Comparison of ENCODE assay signal across 1 cellular context in the genomic region with DNA sequence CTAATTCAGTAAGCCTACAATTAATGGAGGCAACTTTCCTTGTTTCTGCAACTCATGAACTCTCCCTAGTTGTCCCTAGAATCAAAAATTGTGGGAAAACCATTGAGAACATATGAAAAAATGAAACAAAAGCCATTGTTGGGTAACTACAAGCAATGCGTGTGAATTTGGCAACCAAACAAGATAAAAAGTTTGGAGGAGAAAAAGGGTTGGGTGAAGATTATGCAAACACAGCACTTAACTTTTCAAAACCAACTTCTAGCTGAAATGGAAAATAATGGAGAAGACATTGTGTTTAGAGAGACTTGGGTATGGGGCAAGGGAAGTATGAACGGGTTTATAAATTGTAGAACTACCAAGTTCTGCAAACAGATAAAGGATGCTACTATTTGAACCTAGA.
TF ChIP-seq lines count a peak whose summit lies in the region.

No MANE protein-coding gene starts in this region.

TF ChIP-seq in K562, 482 proteins besides CTCF, POLR2A, EP300 and RAD21 (continued from another document):
- TF ChIP-seq, protein P1, sequence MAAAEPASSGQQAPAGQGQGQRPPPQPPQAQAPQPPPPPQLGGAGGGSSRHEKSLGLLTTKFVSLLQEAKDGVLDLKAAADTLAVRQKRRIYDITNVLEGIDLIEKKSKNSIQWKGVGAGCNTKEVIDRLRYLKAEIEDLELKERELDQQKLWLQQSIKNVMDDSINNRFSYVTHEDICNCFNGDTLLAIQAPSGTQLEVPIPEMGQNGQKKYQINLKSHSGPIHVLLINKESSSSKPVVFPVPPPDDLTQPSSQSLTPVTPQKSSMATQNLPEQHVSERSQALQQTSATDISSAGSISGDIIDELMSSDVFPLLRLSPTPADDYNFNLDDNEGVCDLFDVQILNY (CRISPR knock-in tag; IDR thresholded peaks at IDR 0.05): no peak
- TF ChIP-seq PTTG1 (tag; IDR thresholded peaks at IDR 0.05; ENCODE audit: low read depth) (no peak), MCM5 (IDR thresholded peaks at IDR 0.05; ENCODE audit: low read depth) (no peak), ZC3H8 (IDR thresholded peaks at IDR 0.05) (no peak), KAT2B (IDR thresholded peaks at IDR 0.05; ENCODE audit: low read depth, low read length) (no peak)
- TF ChIP-seq, protein P2, sequence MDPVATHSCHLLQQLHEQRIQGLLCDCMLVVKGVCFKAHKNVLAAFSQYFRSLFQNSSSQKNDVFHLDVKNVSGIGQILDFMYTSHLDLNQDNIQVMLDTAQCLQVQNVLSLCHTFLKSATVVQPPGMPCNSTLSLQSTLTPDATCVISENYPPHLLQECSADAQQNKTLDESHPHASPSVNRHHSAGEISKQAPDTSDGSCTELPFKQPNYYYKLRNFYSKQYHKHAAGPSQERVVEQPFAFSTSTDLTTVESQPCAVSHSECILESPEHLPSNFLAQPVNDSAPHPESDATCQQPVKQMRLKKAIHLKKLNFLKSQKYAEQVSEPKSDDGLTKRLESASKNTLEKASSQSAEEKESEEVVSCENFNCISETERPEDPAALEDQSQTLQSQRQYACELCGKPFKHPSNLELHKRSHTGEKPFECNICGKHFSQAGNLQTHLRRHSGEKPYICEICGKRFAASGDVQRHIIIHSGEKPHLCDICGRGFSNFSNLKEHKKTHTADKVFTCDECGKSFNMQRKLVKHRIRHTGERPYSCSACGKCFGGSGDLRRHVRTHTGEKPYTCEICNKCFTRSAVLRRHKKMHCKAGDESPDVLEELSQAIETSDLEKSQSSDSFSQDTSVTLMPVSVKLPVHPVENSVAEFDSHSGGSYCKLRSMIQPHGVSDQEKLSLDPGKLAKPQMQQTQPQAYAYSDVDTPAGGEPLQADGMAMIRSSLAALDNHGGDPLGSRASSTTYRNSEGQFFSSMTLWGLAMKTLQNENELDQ (CRISPR knock-in tag; IDR thresholded peaks at IDR 0.05; ENCODE audit: borderline replicate concordance): no peak
